In genomic region chr3:172305552-172305951, GRCh38 we compare ENCODE assay signal across 15 cellular contexts.
A peak's percentile ranks its signal among the peaks of the same experiment; 100 is the strongest.
DNase-seq lines count a peak whose midpoint lies in the region; ATAC-seq, FAIRE-seq and TF ChIP-seq lines count a peak whose summit lies in the region.
"Had no signal": no experiment of that assay in that cellular context is flagged by ENCODE, and none has a peak within 500 bp of the region (broad histone marks: within the 10 kb centered on the region; RNA-seq: fewer than 3 reads in every experiment).

No MANE protein-coding gene starts in this region.

- peak overlapping the region; percentile 27 for H3K9ac ChIP-seq in mesenchymal stem cell (ENCODE audit: low read length)
- H3K9ac ChIP-seq in kidney (ENCODE audit: low read length in 2 of 2) = no peak overlapping the region

- H3K27me3 ChIP-seq in mesenchymal stem cell (ENCODE audit: control insufficient read depth in 1 of 2, insufficient read depth in 1 of 2, low read length in 2 of 2) (no peaks in the 10 kb centered on the region), uterus (no peaks in the 10 kb centered on the region)
- H3K27me3 ChIP-seq: cardiac muscle cell, tibial artery had no signal

- TF ChIP-seq POLR2A in uterus (IDR thresholded peaks at IDR 0.05) = no peak

- no peak overlapping the region for H2BK15ac ChIP-seq in mesenchymal stem cell (ENCODE audit: low read depth, poor library complexity, severe bottlenecking)

- no peak for ATAC-seq in HG03025 (IDR thresholded peaks at IDR 0.05; ENCODE audit: low FRiP score, unreplicated experiment)

- DNase-seq in AG08396 (ENCODE audit: low spot score) = peak; percentile 29
- peak; percentile 66 for DNase-seq in LoVo (ENCODE audit: low spot score)
- peak; percentile 93 for DNase-seq in epithelial cell of esophagus (ENCODE audit: low read depth)
- DNase-seq in mesenchymal stem cell = peak; percentile 70
- no peak for DNase-seq in uterus
- no peak for DNase-seq in activated CD8-positive, alpha-beta memory T cell treated with anti-CD3 and anti-CD28 coated beads, Interleukin-2, amount 50 U/mL, for 4 hours
- DNase-seq in kidney = no peak
- DNase-seq: activated B cell treated with CpG ODN at 0.5 μM for 24 hours, DND-41, NCI-H1048, NCI-H526, SHP77 treated with DMSO at 0.1 percent for 48 hours, tibial artery had no signal

- H3K4me1 ChIP-seq in mesenchymal stem cell (ENCODE audit: control insufficient read depth, insufficient read depth, low read depth, low read length) = peaks cover 3% of the 10 kb centered on the region
- no peaks in the 10 kb centered on the region for H3K4me1 ChIP-seq in uterus
- H3K4me1 ChIP-seq in kidney (ENCODE audit: control insufficient read depth in 1 of 2, insufficient read depth in 1 of 2, low read depth in 1 of 2, low read length in 2 of 2) = peaks cover 0 to 4% of the 10 kb centered on the region in 2 donors

- no peaks in the 10 kb centered on the region for H3K9me3 ChIP-seq in mesenchymal stem cell (ENCODE audit: control insufficient read depth, low read length)
- no peaks in the 10 kb centered on the region for H3K9me3 ChIP-seq in uterus
- no peaks in the 10 kb centered on the region for H3K9me3 ChIP-seq in kidney (ENCODE audit: control insufficient read depth in 1 of 2, low read length in 2 of 2)
- H3K9me3 ChIP-seq: tibial artery had no signal

- no peak overlapping the region for H2BK5ac ChIP-seq in mesenchymal stem cell (ENCODE audit: low read depth, low read length, poor library complexity, severe bottlenecking)

- 75% methylated on average over 2 of the region's 2 CpGs for WGBS in mesenchymal stem cell

- FAIRE-seq in kidney (lab: Jason Lieb, UNC) = no peak

- no peak overlapping the region for H3K14ac ChIP-seq in mesenchymal stem cell (ENCODE audit: low read length in 2 of 2)

- H3K79me1 ChIP-seq in mesenchymal stem cell (replicated peaks; ENCODE audit: low read length, poor library complexity, severe bottlenecking) = peaks cover 16% of the 10 kb centered on the region

- H2AFZ ChIP-seq in mesenchymal stem cell (ENCODE audit: low read depth, low read length) = no peak overlapping the region

- H3K4me3 ChIP-seq in epithelial cell of esophagus (ENCODE audit: low read length) (no peak overlapping the region), mesenchymal stem cell (ENCODE audit: insufficient read depth in 1 of 2, low read depth in 1 of 2, low read length in 2 of 2) (no peak overlapping the region), uterus (no peak overlapping the region), kidney (ENCODE audit: low read length in 2 of 2) (no peak overlapping the region)
- H3K4me3 ChIP-seq: cardiac muscle cell, tibial artery had no signal

- H2BK12ac ChIP-seq in mesenchymal stem cell (ENCODE audit: low read length in 2 of 2) = no peak overlapping the region

- no peak overlapping the region for H2BK120ac ChIP-seq in mesenchymal stem cell (ENCODE audit: low read depth, low read length)

- no peak overlapping the region for H3K4me2 ChIP-seq in mesenchymal stem cell (ENCODE audit: low read length, poor library complexity, severe bottlenecking)

- no peak overlapping the region for H3K23ac ChIP-seq in mesenchymal stem cell (ENCODE audit: low read length in 2 of 2)

- peaks cover 23 to 83% of the 10 kb centered on the region in 2 experiments for H3K36me3 ChIP-seq in mesenchymal stem cell (ENCODE audit: control insufficient read depth in 1 of 2, insufficient read depth in 2 of 2, low read depth in 1 of 2, low read length in 2 of 2)
- H3K36me3 ChIP-seq in uterus = no peaks in the 10 kb centered on the region
- peaks cover 11% of the 10 kb centered on the region in 2 donors for H3K36me3 ChIP-seq in kidney (ENCODE audit: control insufficient read depth in 1 of 2, insufficient read depth in 2 of 2, low read length in 2 of 2)

- H3K18ac ChIP-seq in mesenchymal stem cell (ENCODE audit: low read depth in 1 of 2, low read length in 2 of 2) = no peak overlapping the region

- intact Hi-C loops in uterus (cut with DNase I; ENCODE audit: low total_unique reads) (no loop called here), kidney (cut with DNase I) (no loop called here)

- TF ChIP-seq CTCF in epithelial cell of esophagus (IDR thresholded peaks at IDR 0.05; ENCODE audit: insufficient read depth, low read depth, low read length, missing control alignments) (no peak), uterus (IDR thresholded peaks at IDR 0.05) (no peak), kidney (IDR thresholded peaks at IDR 0.05; ENCODE audit: borderline replicate concordance, extremely low read depth, insufficient read depth) (no peak)

- H3K27ac ChIP-seq in mesenchymal stem cell (ENCODE audit: low read length, poor library complexity, severe bottlenecking) (no peak overlapping the region), uterus (no peak overlapping the region), kidney (ENCODE audit: low read depth in 2 of 2, low read length in 2 of 2) (no peak overlapping the region)
- H3K27ac ChIP-seq: cardiac muscle cell, tibial artery had no signal

- H4K91ac ChIP-seq in mesenchymal stem cell (ENCODE audit: low read length) = no peak overlapping the region

- no peak overlapping the region for H3K4ac ChIP-seq in mesenchymal stem cell (ENCODE audit: low read depth in 1 of 2, low read length in 2 of 2)

- no peak overlapping the region for H4K8ac ChIP-seq in mesenchymal stem cell (ENCODE audit: low read length)

- no peak overlapping the region for H2AK5ac ChIP-seq in mesenchymal stem cell (ENCODE audit: low read length, severe bottlenecking)

Comparison
In these comparisons a context has a peak if more than half of its experiments do, and no peak if none do; other contexts are left out.
1. DNase-seq: peak in AG08396 (single experiment), LoVo (single experiment), epithelial cell of esophagus (single experiment) and mesenchymal stem cell (single experiment); none in uterus (0 of 2), activated CD8-positive, alpha-beta memory T cell treated with anti-CD3 and anti-CD28 coated beads, Interleukin-2, amount 50 U/mL, for 4 hours (single experiment) and kidney (single experiment).